In genomic region chr1:33634143-33634542, GRCh38 we compare ENCODE assay signal across 1 cellular context.
TF ChIP-seq lines count a peak whose summit lies in the region.

No MANE protein-coding gene starts in this region.

TF ChIP-seq in H1, 55 proteins besides CTCF, POLR2A, EP300 and RAD21 (continued from another document):
- TF ChIP-seq ATF2 (IDR thresholded peaks at IDR 0.05; ENCODE audit: low read length) (no peak), FOSL1 (IDR thresholded peaks at IDR 0.05; ENCODE audit: insufficient read depth, low read depth, low read length) (no peak)
TF ChIP-seq in H1: peak in this region for 0.
